In genomic region chr2:171436307-171436706, GRCh38 we compare ENCODE assay signal across 17 cellular contexts. TPM values are rescaled to one million over a fixed set of nuclear protein-coding genes. Genes with fewer than 3 reads are reported as not detected.
DNase-seq lines count a peak whose midpoint lies in the region; ATAC-seq, FAIRE-seq and TF ChIP-seq lines count a peak whose summit lies in the region.
"Had no signal": no experiment of that assay in that cellular context is flagged by ENCODE, and none has a peak within 500 bp of the region (broad histone marks: within the 10 kb centered on the region; RNA-seq: fewer than 3 reads in every experiment).

No MANE protein-coding gene starts in this region.

- H3K36me3 ChIP-seq in RWPE2 (ENCODE audit: low read depth), result peaks cover 51% of the 10 kb centered on the region

- no peak overlapping the region for H3K4me3 ChIP-seq in RWPE2 (ENCODE audit: severe bottlenecking)
- no peak overlapping the region for H3K4me3 ChIP-seq in fibroblast of pulmonary artery (replicated peaks; ENCODE audit: low read depth, low read length)
- H3K4me3 ChIP-seq: esophagus muscularis mucosa had no signal

- no peak overlapping the region for H3K27ac Mint-ChIP-seq in stimulated activated memory B cell treated with anti-CD40 and anti-IgM and Interleukin-4, amounts not matched to agents 10 μg/mL and 1 μg/mL and 100 μg/mL, for 72 hours
- H3K27ac Mint-ChIP-seq: nephron progenitor cell had no signal

- peaks cover 12% of the 10 kb centered on the region for H3K4me1 ChIP-seq in RWPE2 (ENCODE audit: insufficient read depth, poor library complexity, severe bottlenecking)

- DNase-seq in A172 (ENCODE audit: low spot score), result peak; percentile 93
- peak; percentile 19 for DNase-seq in H54 (ENCODE audit: insufficient read length, low spot score)
- no peak for DNase-seq in RWPE2 (ENCODE audit: low spot score)
- peak; percentile 75 for DNase-seq in fibroblast of pulmonary artery (ENCODE audit: low read depth)
- DNase-seq in Right ventricle myocardium inferior (ENCODE audit: missing footprints), result no peak
- no peak for DNase-seq in AML-193 (lab: John Stamatoyannopoulos, UW)
- DNase-seq: aorta; left cardiac atrium; NCI-H187; nephron progenitor cell; stimulated activated naive B cell treated with anti-CD40 and anti-IgM and Interleukin-4, amounts not matched to agents 10 μg/mL and 1 μg/mL and 100 μg/mL, for 72 hours; T-helper 9 cell had no signal

- ATAC-seq in RWPE2 (ENCODE audit: low read depth) (no peak), GM19463 (IDR thresholded peaks at IDR 0.05; ENCODE audit: unreplicated experiment) (no peak), Right ventricle myocardium inferior (no peak)
- no peak for ATAC-seq in stimulated activated memory B cell treated with anti-CD40 and anti-IgM and Interleukin-4, amounts not matched to agents 10 μg/mL and 1 μg/mL and 100 μg/mL, for 72 hours
- ATAC-seq: left cardiac atrium; stimulated activated naive B cell treated with anti-CD40 and anti-IgM and Interleukin-4, amounts not matched to agents 10 μg/mL and 1 μg/mL and 100 μg/mL, for 72 hours had no signal

- H3K27me3 ChIP-seq in RWPE2 (ENCODE audit: insufficient read depth, poor library complexity, severe bottlenecking), result no peaks in the 10 kb centered on the region
- H3K27me3 ChIP-seq: BLaER1 treated with 17β-estradiol and CSF1 and Interleukin-3, amounts not matched to agents 10 nM and 100 nM; esophagus muscularis mucosa had no signal

- TF ChIP-seq POLR2A in H54 (IDR thresholded peaks at IDR 0.05; ENCODE audit: low read depth, low read length), result no peak

- peak overlapping the region; percentile 83 for H3K27ac ChIP-seq in RWPE2 (ENCODE audit: poor library complexity, severe bottlenecking)
- H3K27ac ChIP-seq: BLaER1 treated with 17β-estradiol and CSF1 and Interleukin-3, amounts not matched to agents 10 nM and 100 nM; esophagus muscularis mucosa; HL-60 had no signal

- no peak for TF ChIP-seq CTCF in RWPE2 (IDR thresholded peaks at IDR 0.05; ENCODE audit: poor library complexity, severe bottlenecking)
- TF ChIP-seq CTCF in fibroblast of pulmonary artery (IDR thresholded peaks at IDR 0.05; ENCODE audit: low read length, missing control alignments), result no peak

- intact Hi-C loops in Right ventricle myocardium inferior (cut with DNase I), result no loop called here

- no peak overlapping the region for H3K4me3 Mint-ChIP-seq in stimulated activated memory B cell treated with anti-CD40 and anti-IgM and Interleukin-4, amounts not matched to agents 10 μg/mL and 1 μg/mL and 100 μg/mL, for 72 hours

- H3K9me3 Mint-ChIP-seq in stimulated activated memory B cell treated with anti-CD40 and anti-IgM and Interleukin-4, amounts not matched to agents 10 μg/mL and 1 μg/mL and 100 μg/mL, for 72 hours, result no peaks in the 10 kb centered on the region

- H3K27me3 Mint-ChIP-seq in stimulated activated memory B cell treated with anti-CD40 and anti-IgM and Interleukin-4, amounts not matched to agents 10 μg/mL and 1 μg/mL and 100 μg/mL, for 72 hours, result no peaks in the 10 kb centered on the region
- H3K27me3 Mint-ChIP-seq: stimulated activated naive B cell treated with anti-CD40 and anti-IgM and Interleukin-4, amounts not matched to agents 10 μg/mL and 1 μg/mL and 100 μg/mL, for 72 hours had no signal

- H3K9me3 ChIP-seq in RWPE2 (ENCODE audit: severe bottlenecking), result peaks cover 2% of the 10 kb centered on the region
- H3K9me3 ChIP-seq: esophagus muscularis mucosa had no signal

- peaks cover 57% of the 10 kb centered on the region for H3K36me3 Mint-ChIP-seq in stimulated activated memory B cell treated with anti-CD40 and anti-IgM and Interleukin-4, amounts not matched to agents 10 μg/mL and 1 μg/mL and 100 μg/mL, for 72 hours

- peaks cover 61% of the 10 kb centered on the region for H3K4me1 Mint-ChIP-seq in stimulated activated memory B cell treated with anti-CD40 and anti-IgM and Interleukin-4, amounts not matched to agents 10 μg/mL and 1 μg/mL and 100 μg/mL, for 72 hours

- FAIRE-seq in H54 (lab: Jason Lieb, UNC), result peak; percentile 91

RNA-seq across cellular contexts. Expression of gene DCAF17, which starts 2.3 kb away (rescaled TPM):
- 27.8 and 35.5 TPM in 2 replicates for total RNA-seq in A172 (2014; rRNA removed; shearing (Covaris generic))
- 7.6 TPM for total RNA-seq in Right ventricle myocardium inferior

RNA-seq across cellular contexts. Expression of gene METTL8, which starts 2.5 kb away (rescaled TPM):
- total RNA-seq in A172 (2014; rRNA removed; shearing (Covaris generic)), result 52.6 and 79.1 TPM in 2 replicates
- 12.0 TPM for total RNA-seq in Right ventricle myocardium inferior

Comparison
In these comparisons a context has a peak if more than half of its experiments do, and no peak if none do; other contexts are left out.
1. DNase-seq: peak in A172 (single experiment), H54 (single experiment) and fibroblast of pulmonary artery (single experiment); none in RWPE2 (single experiment), Right ventricle myocardium inferior (single experiment) and AML-193 (0 of 2).